Comparison of ENCODE assay signal across 19 cellular contexts in the genomic region with DNA sequence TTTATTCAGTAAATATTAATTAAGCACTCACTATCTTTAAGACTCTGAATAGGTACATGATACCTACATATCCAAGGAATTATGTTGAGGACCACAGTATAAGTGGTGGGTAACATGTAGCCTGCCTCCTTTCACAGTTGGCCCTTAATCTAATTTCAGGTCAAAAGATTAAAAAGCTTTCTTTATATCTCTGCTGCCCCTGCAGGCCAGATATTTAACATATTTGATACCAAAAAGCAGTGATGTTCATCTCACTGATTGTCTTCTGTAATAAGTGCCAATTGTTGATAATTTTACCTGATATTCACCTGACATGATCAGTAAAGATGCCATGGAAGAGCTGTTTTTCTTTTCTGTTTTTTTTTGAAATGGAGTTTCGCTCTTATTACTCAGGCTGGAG. TPM values are rescaled to one million over a fixed set of nuclear protein-coding genes. Genes with fewer than 3 reads are reported as not detected.
DNase-seq lines count a peak whose midpoint lies in the region; ATAC-seq, FAIRE-seq and TF ChIP-seq lines count a peak whose summit lies in the region.
"Had no signal": no experiment of that assay in that cellular context is flagged by ENCODE, and none has a peak within 500 bp of the region (broad histone marks: within the 10 kb centered on the region; RNA-seq: fewer than 3 reads in every experiment).

No MANE protein-coding gene starts in this region.

- DNase-seq in AG10803 (ENCODE audit: low read depth) (no peak), GM12892 (ENCODE audit: insufficient read length) (no peak), RWPE1 (ENCODE audit: low spot score) (no peak), germinal center (ENCODE audit: low spot score) (peak; percentile 18), superior temporal gyrus (ENCODE audit: extremely low spot score) (no peak), Right ventricle myocardium superior (no peak)
- no peak for DNase-seq in CD8-positive, alpha-beta T cell
- DNase-seq: activated CD4-positive, alpha-beta T cell treated with anti-CD3 and anti-CD28 coated beads for 48 hours; activated naive CD8-positive, alpha-beta T cell treated with anti-CD3 and anti-CD28 coated beads, Interleukin-2, amount 50 U/mL, for 24 hours; activated T-cell treated with anti-CD3 and anti-CD28 coated beads, Interleukin-2, amount 50 U/mL, for 24 hours; heart left ventricle; kidney glomerular epithelial cell; mucosa of descending colon; NCI-H1436; NCI-H446 had no signal

- intact Hi-C loops in CD8-positive, alpha-beta T cell (cut with DNase I, micrococcal nuclease), result loop anchor here in 1 of 2 experiments (2.0 kb wide), 1 partner anchor 45 kb away; no protein-coding TSS in a partner anchor
- intact Hi-C loops in Right ventricle myocardium superior (cut with DNase I), result no loop called here

- no peak overlapping the region for H3K27ac Mint-ChIP-seq in CD8-positive, alpha-beta T cell
- H3K27ac Mint-ChIP-seq: activated naive CD8-positive, alpha-beta T cell treated with anti-CD3 and anti-CD28 coated beads, Interleukin-2, amount 50 U/mL, for 24 hours; activated T-cell treated with anti-CD3 and anti-CD28 coated beads, Interleukin-2, amount 50 U/mL, for 24 hours had no signal

- H3K36me3 Mint-ChIP-seq in CD8-positive, alpha-beta T cell, result peaks cover 66% of the 10 kb centered on the region

- FAIRE-seq in GM12892 (lab: Jason Lieb, UNC), result peak; percentile 70

- no peaks in the 10 kb centered on the region for H3K9me3 Mint-ChIP-seq in CD8-positive, alpha-beta T cell
- H3K9me3 Mint-ChIP-seq: activated naive CD8-positive, alpha-beta T cell treated with anti-CD3 and anti-CD28 coated beads, Interleukin-2, amount 50 U/mL, for 24 hours; activated T-cell treated with anti-CD3 and anti-CD28 coated beads, Interleukin-2, amount 50 U/mL, for 24 hours had no signal

- no peak overlapping the region for H3K27ac ChIP-seq in RWPE1
- H3K27ac ChIP-seq in CD8-positive, alpha-beta T cell (ENCODE audit: low read depth, low read length), result no peak overlapping the region
- H3K27ac ChIP-seq: heart left ventricle had no signal

- TF ChIP-seq CTCF in AG10803 (conservative IDR thresholded peaks at IDR 0.05; ENCODE audit: low read length) (peak; percentile 28), RWPE1 (conservative IDR thresholded peaks at IDR 0.05; ENCODE audit: low read depth) (0 out of 2 replicates have a peak, but pooled peaks have one; percentile 10)
- no peak for TF ChIP-seq CTCF in CD8-positive, alpha-beta T cell (IDR thresholded peaks at IDR 0.05)

- H3K4me3 Mint-ChIP-seq in CD8-positive, alpha-beta T cell, result no peak overlapping the region
- H3K4me3 Mint-ChIP-seq: activated naive CD8-positive, alpha-beta T cell treated with anti-CD3 and anti-CD28 coated beads, Interleukin-2, amount 50 U/mL, for 24 hours; activated T-cell treated with anti-CD3 and anti-CD28 coated beads, Interleukin-2, amount 50 U/mL, for 24 hours had no signal

- H3K4me3 ChIP-seq in AG10803 (ENCODE audit: low read length), result no peak overlapping the region
- no peak overlapping the region for H3K4me3 ChIP-seq in CD8-positive, alpha-beta T cell (ENCODE audit: low read depth, low read length)
- H3K4me3 ChIP-seq: heart left ventricle, mucosa of descending colon had no signal

- no peaks in the 10 kb centered on the region for H3K27me3 ChIP-seq in CD8-positive, alpha-beta T cell (ENCODE audit: insufficient read depth, low read length)
- H3K27me3 ChIP-seq: heart left ventricle had no signal

- no peaks in the 10 kb centered on the region for H3K27me3 Mint-ChIP-seq in CD8-positive, alpha-beta T cell (ENCODE audit: low read depth)
- H3K27me3 Mint-ChIP-seq: activated naive CD8-positive, alpha-beta T cell treated with anti-CD3 and anti-CD28 coated beads, Interleukin-2, amount 50 U/mL, for 24 hours; activated T-cell treated with anti-CD3 and anti-CD28 coated beads, Interleukin-2, amount 50 U/mL, for 24 hours had no signal

- no peak for TF ChIP-seq POLR2A in GM12892 (IDR thresholded peaks at IDR 0.05; ENCODE audit: low read depth, low read length)

- H3K4me1 ChIP-seq in CD8-positive, alpha-beta T cell (ENCODE audit: insufficient read depth, low read length), result no peaks in the 10 kb centered on the region

- CTCF ChIA-PET in RWPE1 (lab: Yijun Ruan, JAX), result interaction anchor here (0.6 kb wide), 2 partner anchors 8 to 43 kb away, joined by 3 to 4 read pairs; no protein-coding TSS in a partner anchor
- CTCF ChIA-PET in CD8-positive, alpha-beta T cell (lab: Charles Lee), result interaction anchor here (1.0 to 3.7 kb wide), 4 partner anchors 44 to 213 kb away, joined by 3 to 18 read pairs (median 3); no protein-coding TSS in a partner anchor

- no peaks in the 10 kb centered on the region for H3K4me1 Mint-ChIP-seq in CD8-positive, alpha-beta T cell (ENCODE audit: low read depth)

- peaks cover 11% of the 10 kb centered on the region for H3K36me3 ChIP-seq in CD8-positive, alpha-beta T cell (ENCODE audit: insufficient read depth, low read length)

- no peaks in the 10 kb centered on the region for H3K9me3 ChIP-seq in CD8-positive, alpha-beta T cell (ENCODE audit: low read length)
- H3K9me3 ChIP-seq: heart left ventricle, mucosa of descending colon had no signal

- POLR2A ChIA-PET in RWPE1 (lab: Yijun Ruan, JAX; ENCODE audit: low non-redundant PET), result interaction anchor here (0.6 kb wide), 1 partner anchor 8 kb away, joined by 3 read pairs; no protein-coding TSS in a partner anchor
- POLR2A ChIA-PET in CD8-positive, alpha-beta T cell (lab: Charles Lee), result no interaction called here

- no peak for ATAC-seq in CD8-positive, alpha-beta T cell
- ATAC-seq in Right ventricle myocardium superior (ENCODE audit: poor library complexity) (no peak), GM19035 (IDR thresholded peaks at IDR 0.05; ENCODE audit: unreplicated experiment) (no peak)
- ATAC-seq: activated naive CD8-positive, alpha-beta T cell treated with anti-CD3 and anti-CD28 coated beads, Interleukin-2, amount 50 U/mL, for 24 hours; heart left ventricle; mucosa of descending colon; Panc1 had no signal

RNA-seq across cellular contexts. Expression of a gene that starts 36.5 kb away (rescaled TPM):
- 17.2 TPM for polyA plus RNA-seq in GM12892 (2012; ENCODE audit: missing spikeins)
- total RNA-seq in CD8-positive, alpha-beta T cell, result 10 to 100 TPM; 62.2 to 62.6 TPM
- 11.7 TPM for total RNA-seq in Right ventricle myocardium superior

RNA-seq across cellular contexts. Expression of a gene that starts 50.1 kb away (rescaled TPM):
- not detected for polyA plus RNA-seq in GM12892 (2012; ENCODE audit: missing spikeins)
- total RNA-seq in CD8-positive, alpha-beta T cell, result not detected
- total RNA-seq in Right ventricle myocardium superior, result not detected
- total RNA-seq: G401, heart left ventricle, mucosa of descending colon, posterior vena cava had no signal
- polyA plus RNA-seq: heart left ventricle had no signal
